23 cellular contexts compared by ENCODE assay signal in genomic region chr2:231167745-231168459, GRCh38. TPM values are rescaled to one million over a fixed set of nuclear protein-coding genes. Genes with fewer than 3 reads are reported as not detected.
DNase-seq lines count a peak whose midpoint lies in the region; ATAC-seq, FAIRE-seq and TF ChIP-seq lines count a peak whose summit lies in the region.
"Had no signal": no experiment of that assay in that cellular context is flagged by ENCODE, and none has a peak within 500 bp of the region (broad histone marks: within the 10 kb centered on the region; RNA-seq: fewer than 3 reads in every experiment).

No MANE protein-coding gene starts in this region.

- DNase-seq in NOMO-1 treated with DMSO at 0.1 percent for 48 hours (lab: John Stamatoyannopoulos, UW; ENCODE audit: unreplicated experiment) (peak; percentile 25), NOMO-1 treated with dmso at 0.1 percent for 144 hours (lab: John Stamatoyannopoulos, UW; ENCODE audit: unreplicated experiment) (no peak), NCI-H226 (peak; percentile 93), astrocyte (ENCODE audit: low read depth) (peak; percentile 71), osteocyte (ENCODE audit: extremely low spot score, unreplicated experiment) (no peak), ovary (no peak), amniotic stem cell (lab: John Stamatoyannopoulos, UW) (no peak)
- DNase-seq: adrenal gland; DMS79 treated with DMSO at 0.1 percent for 48 hours; heart left ventricle; Karpas-422; mesendoderm; NCI-H146; NCI-H446; SHP77; sigmoid colon; stimulated activated CD4-positive, alpha-beta T cell treated with anti-CD3 and anti-CD28 coated beads, Interleukin-4, amount 100 ng/mL, for 24 hours had no signal

- no peak overlapping the region for H3K4me3 Mint-ChIP-seq in astrocyte (ENCODE audit: unreplicated experiment)
- no peak overlapping the region for H3K4me3 Mint-ChIP-seq in osteocyte (ENCODE audit: unreplicated experiment)
- H3K4me3 Mint-ChIP-seq: neural crest cell had no signal

- FAIRE-seq in astrocyte (lab: Jason Lieb, UNC) = no peak
- FAIRE-seq: keratinocyte had no signal

- H3K36me3 ChIP-seq in astrocyte (ENCODE audit: insufficient read depth, low read length) (peaks cover 42% of the 10 kb centered on the region), ovary (no peaks in the 10 kb centered on the region)

- peak overlapping the region; percentile 41 for H3K27ac ChIP-seq in astrocyte (ENCODE audit: low read depth, low read length)
- H3K27ac ChIP-seq in ovary = no peak overlapping the region
- H3K27ac ChIP-seq: 22Rv1, C4-2B, epithelial cell of prostate had no signal

- WGBS in ovary, 3 donors = 75 to 82% (median 78%) methylated on average over 6 of the region's 6 CpGs

- peak overlapping the region; percentile 1 for H3K4me2 ChIP-seq in astrocyte (ENCODE audit: low read length)

- H4K20me1 ChIP-seq in astrocyte (ENCODE audit: insufficient read depth, low read length) = no peaks in the 10 kb centered on the region

- intact Hi-C loops in ovary (cut with DNase I) = no loop called here

- H3K4me3 ChIP-seq in astrocyte (ENCODE audit: insufficient read depth, low read depth, low read length) (no peak overlapping the region), ovary (no peak overlapping the region)
- H3K4me3 ChIP-seq: adrenal gland, heart left ventricle, sigmoid colon had no signal

- no peak overlapping the region for H3K9ac ChIP-seq in astrocyte (ENCODE audit: low read length)

- ATAC-seq in HG03521 (IDR thresholded peaks at IDR 0.05; ENCODE audit: unreplicated experiment) = no peak

- H3K9me3 ChIP-seq in astrocyte (ENCODE audit: insufficient read depth, low read depth, low read length) = no peaks in the 10 kb centered on the region
- H3K9me3 ChIP-seq in ovary = no peaks in the 10 kb centered on the region
- H3K9me3 ChIP-seq: adrenal gland, heart left ventricle, sigmoid colon had no signal

- H3K4me1 Mint-ChIP-seq in astrocyte (ENCODE audit: low read depth, unreplicated experiment) = peaks cover 28% of the 10 kb centered on the region
- H3K4me1 Mint-ChIP-seq in osteocyte (ENCODE audit: unreplicated experiment) = peaks cover 60% of the 10 kb centered on the region

- peaks cover 6% of the 10 kb centered on the region for H3K4me1 ChIP-seq in astrocyte (ENCODE audit: insufficient read depth, low read length)
- no peaks in the 10 kb centered on the region for H3K4me1 ChIP-seq in ovary (ENCODE audit: insufficient read depth)

- H3K9me3 Mint-ChIP-seq in astrocyte (ENCODE audit: unreplicated experiment) (no peaks in the 10 kb centered on the region), osteocyte (ENCODE audit: unreplicated experiment) (no peaks in the 10 kb centered on the region)
- H3K9me3 Mint-ChIP-seq: neural crest cell had no signal

- peaks cover 30% of the 10 kb centered on the region for H3K36me3 Mint-ChIP-seq in astrocyte (ENCODE audit: low read depth, unreplicated experiment)
- H3K36me3 Mint-ChIP-seq in osteocyte (ENCODE audit: unreplicated experiment) = peaks cover 51% of the 10 kb centered on the region

- H3K27me3 ChIP-seq in astrocyte (ENCODE audit: insufficient read depth, low read length) (no peaks in the 10 kb centered on the region), ovary (no peaks in the 10 kb centered on the region)
- H3K27me3 ChIP-seq: adrenal gland, heart left ventricle, sigmoid colon had no signal

- no peaks in the 10 kb centered on the region for H3K79me2 ChIP-seq in astrocyte (ENCODE audit: insufficient read depth, low read length)

- no peak for TF ChIP-seq EP300 in ovary (IDR thresholded peaks at IDR 0.05)

- no peaks in the 10 kb centered on the region for H3K27me3 Mint-ChIP-seq in astrocyte (ENCODE audit: low read depth, unreplicated experiment)
- H3K27me3 Mint-ChIP-seq in osteocyte (ENCODE audit: unreplicated experiment) = no peaks in the 10 kb centered on the region

- no peak overlapping the region for H3K27ac Mint-ChIP-seq in astrocyte (ENCODE audit: unreplicated experiment)
- peak overlapping the region; percentile 90 for H3K27ac Mint-ChIP-seq in osteocyte (ENCODE audit: unreplicated experiment)

- TF ChIP-seq CTCF in astrocyte (IDR thresholded peaks at IDR 0.05; ENCODE audit: insufficient read depth, low read depth, low read length) (no peak), osteocyte (IDR thresholded peaks at IDR 0.05) (no peak), ovary (IDR thresholded peaks at IDR 0.05) (no peak)

- TF ChIP-seq POLR2A in ovary (IDR thresholded peaks at IDR 0.05) = no peak

- no peak overlapping the region for H2AFZ ChIP-seq in astrocyte (ENCODE audit: low read depth, low read length)

RNA-seq across cellular contexts. Expression of gene ARMC9, which starts 30.5 kb away (rescaled TPM):
- total RNA-seq in astrocyte = 42.7 and 52.4 TPM in 2 replicates
- 178 and 204 TPM in 2 replicates for total RNA-seq in osteocyte
- 10 to 100 TPM; 24.8 to 33.5 (median 29.9) TPM for total RNA-seq in ovary
- polyA plus RNA-seq in ovary = 10 to 100 TPM; 16.7 to 23.9 TPM

RNA-seq across cellular contexts. Expression of gene HTR2B, which starts 43.1 kb away (rescaled TPM):
- 0.27 TPM in 1 of 2 replicates, not detected in the other for total RNA-seq in astrocyte
- 3.1 and 3.9 TPM in 2 replicates for total RNA-seq in osteocyte
- 1 to 10 TPM in 3 of 7 donors, under 1 TPM in 3, not detected in 1; 0.15 to 2.0 (median 0.88) TPM for total RNA-seq in ovary
- 1 to 10 TPM in 1 of 2 donors, under 1 TPM in 1; 0.64 to 3.0 TPM for polyA plus RNA-seq in ovary
- total RNA-seq: neural crest cell had no signal
- polyA plus RNA-seq: keratinocyte had no signal

Comparison
In these comparisons a context has a peak if more than half of its experiments do, and no peak if none do; other contexts are left out.
1. DNase-seq: peak in NOMO-1 treated with DMSO at 0.1 percent for 48 hours (single experiment), NCI-H226 (single experiment) and astrocyte (single experiment); none in NOMO-1 treated with dmso at 0.1 percent for 144 hours (single experiment), osteocyte (single experiment), ovary (0 of 5) and amniotic stem cell (single experiment).